ENCODE assay signal across 1 cellular context in genomic region chr7:26291699-26292538, GRCh38.
A peak's percentile ranks its signal among the peaks of the same experiment; 100 is the strongest.
TF ChIP-seq lines count a peak whose summit lies in the region.

A gene with protein sequence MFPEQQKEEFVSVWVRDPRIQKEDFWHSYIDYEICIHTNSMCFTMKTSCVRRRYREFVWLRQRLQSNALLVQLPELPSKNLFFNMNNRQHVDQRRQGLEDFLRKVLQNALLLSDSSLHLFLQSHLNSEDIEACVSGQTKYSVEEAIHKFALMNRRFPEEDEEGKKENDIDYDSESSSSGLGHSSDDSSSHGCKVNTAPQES (plus strand): TSS chr7:26291862. CDS start chr7:26346443, 54,581 bp downstream.

TF ChIP-seq in GM12878, 131 proteins besides CTCF, POLR2A, EP300 and RAD21 (continued from another document):
- TF ChIP-seq, protein P1, sequence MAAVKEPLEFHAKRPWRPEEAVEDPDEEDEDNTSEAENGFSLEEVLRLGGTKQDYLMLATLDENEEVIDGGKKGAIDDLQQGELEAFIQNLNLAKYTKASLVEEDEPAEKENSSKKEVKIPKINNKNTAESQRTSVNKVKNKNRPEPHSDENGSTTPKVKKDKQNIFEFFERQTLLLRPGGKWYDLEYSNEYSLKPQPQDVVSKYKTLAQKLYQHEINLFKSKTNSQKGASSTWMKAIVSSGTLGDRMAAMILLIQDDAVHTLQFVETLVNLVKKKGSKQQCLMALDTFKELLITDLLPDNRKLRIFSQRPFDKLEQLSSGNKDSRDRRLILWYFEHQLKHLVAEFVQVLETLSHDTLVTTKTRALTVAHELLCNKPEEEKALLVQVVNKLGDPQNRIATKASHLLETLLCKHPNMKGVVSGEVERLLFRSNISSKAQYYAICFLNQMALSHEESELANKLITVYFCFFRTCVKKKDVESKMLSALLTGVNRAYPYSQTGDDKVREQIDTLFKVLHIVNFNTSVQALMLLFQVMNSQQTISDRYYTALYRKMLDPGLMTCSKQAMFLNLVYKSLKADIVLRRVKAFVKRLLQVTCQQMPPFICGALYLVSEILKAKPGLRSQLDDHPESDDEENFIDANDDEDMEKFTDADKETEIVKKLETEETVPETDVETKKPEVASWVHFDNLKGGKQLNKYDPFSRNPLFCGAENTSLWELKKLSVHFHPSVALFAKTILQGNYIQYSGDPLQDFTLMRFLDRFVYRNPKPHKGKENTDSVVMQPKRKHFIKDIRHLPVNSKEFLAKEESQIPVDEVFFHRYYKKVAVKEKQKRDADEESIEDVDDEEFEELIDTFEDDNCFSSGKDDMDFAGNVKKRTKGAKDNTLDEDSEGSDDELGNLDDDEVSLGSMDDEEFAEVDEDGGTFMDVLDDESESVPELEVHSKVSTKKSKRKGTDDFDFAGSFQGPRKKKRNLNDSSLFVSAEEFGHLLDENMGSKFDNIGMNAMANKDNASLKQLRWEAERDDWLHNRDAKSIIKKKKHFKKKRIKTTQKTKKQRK (IDR thresholded peaks at IDR 0.05; ENCODE audit: low read depth, low read length), result no peak
- TF ChIP-seq, protein P2, sequence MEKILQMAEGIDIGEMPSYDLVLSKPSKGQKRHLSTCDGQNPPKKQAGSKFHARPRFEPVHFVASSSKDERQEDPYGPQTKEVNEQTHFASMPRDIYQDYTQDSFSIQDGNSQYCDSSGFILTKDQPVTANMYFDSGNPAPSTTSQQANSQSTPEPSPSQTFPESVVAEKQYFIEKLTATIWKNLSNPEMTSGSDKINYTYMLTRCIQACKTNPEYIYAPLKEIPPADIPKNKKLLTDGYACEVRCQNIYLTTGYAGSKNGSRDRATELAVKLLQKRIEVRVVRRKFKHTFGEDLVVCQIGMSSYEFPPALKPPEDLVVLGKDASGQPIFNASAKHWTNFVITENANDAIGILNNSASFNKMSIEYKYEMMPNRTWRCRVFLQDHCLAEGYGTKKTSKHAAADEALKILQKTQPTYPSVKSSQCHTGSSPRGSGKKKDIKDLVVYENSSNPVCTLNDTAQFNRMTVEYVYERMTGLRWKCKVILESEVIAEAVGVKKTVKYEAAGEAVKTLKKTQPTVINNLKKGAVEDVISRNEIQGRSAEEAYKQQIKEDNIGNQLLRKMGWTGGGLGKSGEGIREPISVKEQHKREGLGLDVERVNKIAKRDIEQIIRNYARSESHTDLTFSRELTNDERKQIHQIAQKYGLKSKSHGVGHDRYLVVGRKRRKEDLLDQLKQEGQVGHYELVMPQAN (conservative IDR thresholded peaks at IDR 0.05), result peak; percentile 66; the same call in 1 of the 2 replicates
- TF ChIP-seq, protein P3, sequence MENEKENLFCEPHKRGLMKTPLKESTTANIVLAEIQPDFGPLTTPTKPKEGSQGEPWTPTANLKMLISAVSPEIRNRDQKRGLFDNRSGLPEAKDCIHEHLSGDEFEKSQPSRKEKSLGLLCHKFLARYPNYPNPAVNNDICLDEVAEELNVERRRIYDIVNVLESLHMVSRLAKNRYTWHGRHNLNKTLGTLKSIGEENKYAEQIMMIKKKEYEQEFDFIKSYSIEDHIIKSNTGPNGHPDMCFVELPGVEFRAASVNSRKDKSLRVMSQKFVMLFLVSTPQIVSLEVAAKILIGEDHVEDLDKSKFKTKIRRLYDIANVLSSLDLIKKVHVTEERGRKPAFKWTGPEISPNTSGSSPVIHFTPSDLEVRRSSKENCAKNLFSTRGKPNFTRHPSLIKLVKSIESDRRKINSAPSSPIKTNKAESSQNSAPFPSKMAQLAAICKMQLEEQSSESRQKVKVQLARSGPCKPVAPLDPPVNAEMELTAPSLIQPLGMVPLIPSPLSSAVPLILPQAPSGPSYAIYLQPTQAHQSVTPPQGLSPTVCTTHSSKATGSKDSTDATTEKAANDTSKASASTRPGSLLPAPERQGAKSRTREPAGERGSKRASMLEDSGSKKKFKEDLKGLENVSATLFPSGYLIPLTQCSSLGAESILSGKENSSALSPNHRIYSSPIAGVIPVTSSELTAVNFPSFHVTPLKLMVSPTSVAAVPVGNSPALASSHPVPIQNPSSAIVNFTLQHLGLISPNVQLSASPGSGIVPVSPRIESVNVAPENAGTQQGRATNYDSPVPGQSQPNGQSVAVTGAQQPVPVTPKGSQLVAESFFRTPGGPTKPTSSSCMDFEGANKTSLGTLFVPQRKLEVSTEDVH (IDR thresholded peaks at IDR 0.05; ENCODE audit: low read depth, partially characterized antibody), result no peak
- TF ChIP-seq LARP7 (IDR thresholded peaks at IDR 0.05) (peak; percentile 86), BMI1 (IDR thresholded peaks at IDR 0.05; ENCODE audit: borderline replicate concordance) (no peak), ZSCAN29 (IDR thresholded peaks at IDR 0.05) (peak; percentile 65; the same call in 1 of the 2 replicates), IKZF1 (conservative IDR thresholded peaks at IDR 0.05) (peak; percentile 92), JUNB (IDR thresholded peaks at IDR 0.05) (no peak), ATF7 (IDR thresholded peaks at IDR 0.05; ENCODE audit: low read depth) (no peak), NR2C1 (IDR thresholded peaks at IDR 0.05) (peak; percentile 40; the same call in 1 of the 2 replicates), ETV6 (conservative IDR thresholded peaks at IDR 0.05 in 1 of 2, IDR thresholded peaks at IDR 0.05 in 1 of 2; ENCODE audit: borderline replicate concordance in 1 of 2, low read depth in 1 of 2) (peak in 1 of 2 experiments; percentile 41; a peak in 1 of 4 replicates), RCOR1 (conservative IDR thresholded peaks at IDR 0.05; ENCODE audit: low read depth, low read length) (no peak), MTA3 (IDR thresholded peaks at IDR 0.05; ENCODE audit: borderline replicate concordance, low read length) (no peak), BHLHE40 (IDR thresholded peaks at IDR 0.05; ENCODE audit: borderline replicate concordance in 1 of 2, low read depth in 2 of 2, low read length in 1 of 2) (peak in 1 of 2 experiments; percentile 74; a peak in 2 of 4 replicates), SIX5 (IDR thresholded peaks at IDR 0.05; ENCODE audit: low read depth, low read length, severe bottlenecking) (no peak), CBFB (IDR thresholded peaks at IDR 0.05; ENCODE audit: low read depth) (no peak)
- TF ChIP-seq, protein P4, sequence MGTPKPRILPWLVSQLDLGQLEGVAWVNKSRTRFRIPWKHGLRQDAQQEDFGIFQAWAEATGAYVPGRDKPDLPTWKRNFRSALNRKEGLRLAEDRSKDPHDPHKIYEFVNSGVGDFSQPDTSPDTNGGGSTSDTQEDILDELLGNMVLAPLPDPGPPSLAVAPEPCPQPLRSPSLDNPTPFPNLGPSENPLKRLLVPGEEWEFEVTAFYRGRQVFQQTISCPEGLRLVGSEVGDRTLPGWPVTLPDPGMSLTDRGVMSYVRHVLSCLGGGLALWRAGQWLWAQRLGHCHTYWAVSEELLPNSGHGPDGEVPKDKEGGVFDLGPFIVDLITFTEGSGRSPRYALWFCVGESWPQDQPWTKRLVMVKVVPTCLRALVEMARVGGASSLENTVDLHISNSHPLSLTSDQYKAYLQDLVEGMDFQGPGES (IDR thresholded peaks at IDR 0.05), result 0 out of 2 replicates have a peak, but pooled peaks have one; percentile 25
- TF ChIP-seq, protein P5, sequence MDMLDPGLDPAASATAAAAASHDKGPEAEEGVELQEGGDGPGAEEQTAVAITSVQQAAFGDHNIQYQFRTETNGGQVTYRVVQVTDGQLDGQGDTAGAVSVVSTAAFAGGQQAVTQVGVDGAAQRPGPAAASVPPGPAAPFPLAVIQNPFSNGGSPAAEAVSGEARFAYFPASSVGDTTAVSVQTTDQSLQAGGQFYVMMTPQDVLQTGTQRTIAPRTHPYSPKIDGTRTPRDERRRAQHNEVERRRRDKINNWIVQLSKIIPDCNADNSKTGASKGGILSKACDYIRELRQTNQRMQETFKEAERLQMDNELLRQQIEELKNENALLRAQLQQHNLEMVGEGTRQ (IDR thresholded peaks at IDR 0.05; ENCODE audit: borderline replicate concordance, low read depth, low read length), result no peak
